Comparison of ENCODE assay signal across 31 cellular contexts in the genomic region with DNA sequence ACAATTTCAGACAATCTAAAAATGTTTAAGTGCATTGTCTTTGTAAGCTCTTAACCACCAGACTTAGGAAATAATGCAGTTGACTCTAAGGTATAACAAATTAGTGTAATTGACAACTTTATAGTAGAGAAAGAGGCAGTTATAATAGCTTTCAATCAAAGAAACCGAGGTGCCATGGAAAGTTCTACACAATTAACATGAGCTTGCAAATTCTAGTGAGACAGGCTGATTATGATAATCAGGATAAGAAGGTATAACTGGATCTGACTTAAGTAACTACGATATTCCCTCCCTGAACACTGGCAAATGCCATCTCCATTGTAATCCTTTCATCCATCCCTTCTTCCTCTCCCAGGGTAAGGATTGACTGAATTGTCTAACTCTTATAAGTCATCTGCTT. TPM values are rescaled to one million over a fixed set of nuclear protein-coding genes. Genes with fewer than 3 reads are reported as not detected.
"Had no signal": no experiment of that assay in that cellular context is flagged by ENCODE, and none has a peak within 500 bp of the region (broad histone marks: within the 10 kb centered on the region; RNA-seq: fewer than 3 reads in every experiment).

No MANE protein-coding gene starts in this region.

- H3K36me3 ChIP-seq: sigmoid colon, upper lobe of left lung, vagina had no signal

- H3K27me3 ChIP-seq: brain microvascular endothelial cell, sigmoid colon, upper lobe of left lung, vagina had no signal

- H2AFZ ChIP-seq: parathyroid adenoma had no signal

- FAIRE-seq: astrocyte, endothelial cell of umbilical vein, keratinocyte, small intestine had no signal

- H3K27me3 Mint-ChIP-seq: activated CD4-positive, alpha-beta memory T cell treated with anti-CD3 and anti-CD28 coated beads, Interleukin-2, amount 10 ng/mL, durations not matched to agents 7 days and 5 days; activated CD4-positive, alpha-beta T cell treated with anti-CD3 and anti-CD28 coated beads, Interleukin-2, amount 10 ng/mL, durations not matched to agents 7 days and 5 days; activated naive CD8-positive, alpha-beta T cell treated with anti-CD3 and anti-CD28 coated beads, Interleukin-2, amount 10 ng/mL, durations not matched to agents 7 days and 5 days; naive B cell; stimulated activated naive CD8-positive, alpha-beta T cell treated with anti-CD3 and anti-CD28 coated beads, Interleukin-15, amount 100 ng/mL, for 72 hours had no signal

- H3K9ac ChIP-seq: parathyroid adenoma had no signal

- H3K9me3 Mint-ChIP-seq: activated CD4-positive, alpha-beta memory T cell treated with anti-CD3 and anti-CD28 coated beads, Interleukin-2, amount 10 ng/mL, durations not matched to agents 7 days and 5 days; activated CD4-positive, alpha-beta T cell treated with anti-CD3 and anti-CD28 coated beads, Interleukin-2, amount 10 ng/mL, durations not matched to agents 7 days and 5 days; activated naive CD4-positive, alpha-beta T cell treated with anti-CD3 and anti-CD28 coated beads for 36 hours; activated naive CD8-positive, alpha-beta T cell treated with anti-CD3 and anti-CD28 coated beads, Interleukin-2, amount 10 ng/mL, durations not matched to agents 7 days and 5 days; activated T-cell treated with anti-CD3 and anti-CD28 coated beads, Interleukin-2, amount 50 U/mL, for 4 hours; mesothelial cell of epicardium; naive B cell; stimulated activated effector memory CD8-positive, alpha-beta T cell treated with anti-CD3 and anti-CD28 coated beads, Interleukin-12 subunit alpha, Interleukin-12 subunit beta, amount 100 ng/mL, for 72 hours; stimulated activated naive CD8-positive, alpha-beta T cell treated with anti-CD3 and anti-CD28 coated beads, Interleukin-15, amount 100 ng/mL, for 72 hours; T-helper 2 cell treated with Interferon-gamma antibody and Interleukin-4, amounts not matched to agents 5 μg/mL and 100 μg/mL, for 36 hours had no signal

- H3K4me1 ChIP-seq: parathyroid adenoma, psoas muscle had no signal

- ATAC-seq: activated T-cell treated with anti-CD3 and anti-CD28 coated beads, Interleukin-2, amount 50 U/mL, for 4 hours; left colon; psoas muscle; stimulated activated effector memory CD8-positive, alpha-beta T cell treated with anti-CD3 and anti-CD28 coated beads, Interleukin-12 subunit alpha, Interleukin-12 subunit beta, amount 100 ng/mL, for 72 hours; stimulated activated naive CD8-positive, alpha-beta T cell treated with anti-CD3 and anti-CD28 coated beads, Interleukin-15, amount 100 ng/mL, for 72 hours had no signal

- DNase-seq: activated CD4-positive, alpha-beta memory T cell treated with anti-CD3 and anti-CD28 coated beads, Interleukin-2, amount 10 ng/mL, durations not matched to agents 7 days and 5 days; activated CD4-positive, alpha-beta T cell treated with anti-CD3 and anti-CD28 coated beads for 1 hour; activated CD4-positive, alpha-beta T cell treated with anti-CD3 and anti-CD28 coated beads, Interleukin-2, amount 10 ng/mL, durations not matched to agents 7 days and 5 days; activated CD8-positive, alpha-beta memory T cell treated with anti-CD3 and anti-CD28 coated beads, Interleukin-2, amount 50 U/mL, for 48 hours; activated effector memory CD4-positive, alpha-beta T cell treated with Interleukin-2 at 50 U/mL for 16 hours; activated naive CD4-positive, alpha-beta T cell treated with anti-CD3 and anti-CD28 coated beads for 36 hours; activated naive CD8-positive, alpha-beta T cell treated with anti-CD3 and anti-CD28 coated beads, Interleukin-2, amount 10 ng/mL, durations not matched to agents 7 days and 5 days; activated T-cell treated with anti-CD3 and anti-CD28 coated beads, Interleukin-2, amount 50 U/mL, for 4 hours; brain microvascular endothelial cell; head of caudate nucleus; hippocampal formation; left colon; mammary epithelial cell; naive B cell; psoas muscle; sigmoid colon; small intestine; stimulated activated CD4-positive, alpha-beta T cell treated with anti-CD3 and anti-CD28 coated beads, Interleukin-4, amount 100 ng/mL, for 24 hours; stimulated activated naive CD8-positive, alpha-beta T cell treated with anti-CD3 and anti-CD28 coated beads, Interleukin-15, amount 100 ng/mL, for 72 hours; substantia nigra; upper lobe of left lung had no signal

- H3K4me3 ChIP-seq: coronary artery, psoas muscle, sigmoid colon, upper lobe of left lung, vagina had no signal

- H3K36me3 Mint-ChIP-seq: mesothelial cell of epicardium had no signal

- H3K79me2 ChIP-seq: parathyroid adenoma had no signal

- H3K9me3 ChIP-seq: psoas muscle, sigmoid colon, upper lobe of left lung, vagina had no signal

- H3K4me3 Mint-ChIP-seq: activated CD4-positive, alpha-beta memory T cell treated with anti-CD3 and anti-CD28 coated beads, Interleukin-2, amount 10 ng/mL, durations not matched to agents 7 days and 5 days; activated CD4-positive, alpha-beta T cell treated with anti-CD3 and anti-CD28 coated beads, Interleukin-2, amount 10 ng/mL, durations not matched to agents 7 days and 5 days; activated naive CD4-positive, alpha-beta T cell treated with anti-CD3 and anti-CD28 coated beads for 36 hours; activated naive CD8-positive, alpha-beta T cell treated with anti-CD3 and anti-CD28 coated beads, Interleukin-2, amount 10 ng/mL, durations not matched to agents 7 days and 5 days; activated T-cell treated with anti-CD3 and anti-CD28 coated beads, Interleukin-2, amount 50 U/mL, for 4 hours; mesothelial cell of epicardium; stimulated activated effector memory CD8-positive, alpha-beta T cell treated with anti-CD3 and anti-CD28 coated beads, Interleukin-12 subunit alpha, Interleukin-12 subunit beta, amount 100 ng/mL, for 72 hours; stimulated activated naive CD8-positive, alpha-beta T cell treated with anti-CD3 and anti-CD28 coated beads, Interleukin-15, amount 100 ng/mL, for 72 hours; T-helper 2 cell treated with Interferon-gamma antibody and Interleukin-4, amounts not matched to agents 5 μg/mL and 100 μg/mL, for 36 hours had no signal

- H3K27ac Mint-ChIP-seq: activated CD4-positive, alpha-beta memory T cell treated with anti-CD3 and anti-CD28 coated beads, Interleukin-2, amount 10 ng/mL, durations not matched to agents 7 days and 5 days; activated CD4-positive, alpha-beta T cell treated with anti-CD3 and anti-CD28 coated beads, Interleukin-2, amount 10 ng/mL, durations not matched to agents 7 days and 5 days; activated naive CD4-positive, alpha-beta T cell treated with anti-CD3 and anti-CD28 coated beads for 36 hours; activated naive CD8-positive, alpha-beta T cell treated with anti-CD3 and anti-CD28 coated beads, Interleukin-2, amount 10 ng/mL, durations not matched to agents 7 days and 5 days; mesothelial cell of epicardium; stimulated activated effector memory CD8-positive, alpha-beta T cell treated with anti-CD3 and anti-CD28 coated beads, Interleukin-12 subunit alpha, Interleukin-12 subunit beta, amount 100 ng/mL, for 72 hours; stimulated activated naive CD8-positive, alpha-beta T cell treated with anti-CD3 and anti-CD28 coated beads, Interleukin-15, amount 100 ng/mL, for 72 hours; T-helper 2 cell treated with Interferon-gamma antibody and Interleukin-4, amounts not matched to agents 5 μg/mL and 100 μg/mL, for 36 hours had no signal

RNA-seq across cellular contexts. Expression of a gene that starts 18.4 kb away (rescaled TPM):
- total RNA-seq: cardiac septum, mesothelial cell of epicardium, vagina had no signal
